17 cellular contexts compared by ENCODE assay signal in the genomic region with DNA sequence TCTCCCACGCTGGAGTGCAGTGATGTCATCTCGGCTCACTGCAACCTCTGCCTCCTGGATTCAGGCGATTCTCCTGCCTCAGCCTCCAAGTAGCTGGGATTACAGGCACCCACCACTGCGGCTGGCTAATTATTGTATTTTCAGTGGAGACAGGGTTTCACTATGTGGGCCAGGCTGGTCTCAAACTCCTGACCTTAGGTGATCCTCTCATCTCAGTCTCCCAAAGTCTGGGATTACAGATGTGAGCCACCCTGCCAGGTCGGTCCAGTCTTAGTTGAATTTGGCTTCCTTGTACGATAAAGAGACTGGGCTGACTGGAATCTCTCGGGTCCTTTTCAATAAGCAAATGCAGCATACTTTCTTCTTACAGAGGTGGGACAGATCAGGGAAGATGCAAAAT.
A peak's percentile ranks its signal among the peaks of the same experiment; 100 is the strongest.
DNase-seq lines count a peak whose midpoint lies in the region; ATAC-seq and TF ChIP-seq lines count a peak whose summit lies in the region.
"Had no signal": no experiment of that assay in that cellular context is flagged by ENCODE, and none has a peak within 500 bp of the region (broad histone marks: within the 10 kb centered on the region; RNA-seq: fewer than 3 reads in every experiment).

No MANE protein-coding gene starts in this region.

- 72% methylated on average over 7 of the region's 7 CpGs; no CpG with 5 or more reads in 1 of the 2 donors for WGBS in transverse colon (ENCODE audit: low coverage in 1 of 2), 2 donors

- H3K9me3 Mint-ChIP-seq in activated naive CD4-positive, alpha-beta T cell treated with anti-CD3 and anti-CD28 coated beads, Interleukin-2, amount 50 U/mL, for 72 hours = peaks cover 0 to 1% of the 10 kb centered on the region in 2 donors
- H3K9me3 Mint-ChIP-seq in activated naive CD4-positive, alpha-beta T cell treated with anti-CD3 and anti-CD28 coated beads, Interleukin-2, amount 10 ng/mL, durations not matched to agents 7 days and 5 days = no peaks in the 10 kb centered on the region
- no peaks in the 10 kb centered on the region for H3K9me3 Mint-ChIP-seq in activated CD4-positive, alpha-beta memory T cell treated with anti-CD3 and anti-CD28 coated beads, Interleukin-2, amount 10 ng/mL, durations not matched to agents 7 days and 5 days
- H3K9me3 Mint-ChIP-seq: activated naive CD4-positive, alpha-beta T cell treated with anti-CD3 and anti-CD28 coated beads, Interleukin-2, amount 50 U/mL, for 24 hours had no signal

- in situ Hi-C loops in transverse colon (cut with MboI; ENCODE audit: low pct_ligation_motif_present in 1 of 4, low pct_unique_long_range_greater_than_20kb in 1 of 4, low sequenced_read_pairs in 3 of 4) = no loop called here
- in situ Hi-C loops in ACHN (cut with HindIII; ENCODE audit: low pct_ligation_motif_present, low pct_unique_long_range_greater_than_20kb, low sequenced_read_pairs) = no loop called here

- H3K27ac Mint-ChIP-seq in activated naive CD4-positive, alpha-beta T cell treated with anti-CD3 and anti-CD28 coated beads, Interleukin-2, amount 50 U/mL, for 72 hours = peak overlapping the region; percentile 88 to 94
- H3K27ac Mint-ChIP-seq in activated naive CD4-positive, alpha-beta T cell treated with anti-CD3 and anti-CD28 coated beads, Interleukin-2, amount 10 ng/mL, durations not matched to agents 7 days and 5 days = no peak overlapping the region
- H3K27ac Mint-ChIP-seq in activated CD4-positive, alpha-beta memory T cell treated with anti-CD3 and anti-CD28 coated beads, Interleukin-2, amount 10 ng/mL, durations not matched to agents 7 days and 5 days = peak overlapping the region; percentile 1

- H3K27me3 Mint-ChIP-seq in activated naive CD4-positive, alpha-beta T cell treated with anti-CD3 and anti-CD28 coated beads, Interleukin-2, amount 10 ng/mL, durations not matched to agents 7 days and 5 days = no peaks in the 10 kb centered on the region
- no peaks in the 10 kb centered on the region for H3K27me3 Mint-ChIP-seq in activated CD4-positive, alpha-beta memory T cell treated with anti-CD3 and anti-CD28 coated beads, Interleukin-2, amount 10 ng/mL, durations not matched to agents 7 days and 5 days
- H3K27me3 Mint-ChIP-seq: activated naive CD4-positive, alpha-beta T cell treated with anti-CD3 and anti-CD28 coated beads, Interleukin-2, amount 50 U/mL, for 24 hours had no signal

- no peak for DNase-seq in activated naive CD4-positive, alpha-beta T cell treated with anti-CD3 and anti-CD28 coated beads, Interleukin-2, amount 50 U/mL, for 72 hours (ENCODE audit: low spot score in 2 of 2)
- no peak for DNase-seq in activated naive CD4-positive, alpha-beta T cell treated with anti-CD3 and anti-CD28 coated beads, Interleukin-2, amount 10 ng/mL, durations not matched to agents 7 days and 5 days
- DNase-seq in activated CD4-positive, alpha-beta memory T cell treated with anti-CD3 and anti-CD28 coated beads, Interleukin-2, amount 10 ng/mL, durations not matched to agents 7 days and 5 days = no peak
- DNase-seq in lower lobe of right lung (no peak), transverse colon (no peak), left lobe of liver (ENCODE audit: low spot score) (no peak), WERI-Rb-1 (no peak), ACHN (no peak)
- DNase-seq: activated CD8-positive, alpha-beta memory T cell treated with anti-CD3 and anti-CD28 coated beads for 24 hours; caudate nucleus; DND-41; heart right ventricle; NCI-H1436 treated with DMSO at 0.1 percent for 48 hours; NCI-H524; T-helper 9 cell; tibial artery had no signal

- peak overlapping the region; percentile 83 for H3K27ac ChIP-seq in lower lobe of right lung
- H3K27ac ChIP-seq in transverse colon = peak overlapping the region; percentile 32 to 71 (median 55)
- no peak overlapping the region for H3K27ac ChIP-seq in WERI-Rb-1
- H3K27ac ChIP-seq: tibial artery had no signal

- POLR2A ChIA-PET in activated CD4-positive, alpha-beta memory T cell treated with anti-CD3 and anti-CD28 coated beads, Interleukin-2, amount 10 ng/mL, durations not matched to agents 7 days and 5 days (lab: Charles Lee) = interaction anchor here (0.6 to 4.1 kb wide), 12 partner anchors 9 to 557 kb away, joined by 3 to 71 read pairs (median 6); partner anchors contain the start of gene KLF6

- peaks cover 2% of the 10 kb centered on the region in 2 donors for H3K36me3 Mint-ChIP-seq in activated naive CD4-positive, alpha-beta T cell treated with anti-CD3 and anti-CD28 coated beads, Interleukin-2, amount 50 U/mL, for 72 hours
- no peaks in the 10 kb centered on the region for H3K36me3 Mint-ChIP-seq in activated naive CD4-positive, alpha-beta T cell treated with anti-CD3 and anti-CD28 coated beads, Interleukin-2, amount 10 ng/mL, durations not matched to agents 7 days and 5 days
- no peaks in the 10 kb centered on the region for H3K36me3 Mint-ChIP-seq in activated CD4-positive, alpha-beta memory T cell treated with anti-CD3 and anti-CD28 coated beads, Interleukin-2, amount 10 ng/mL, durations not matched to agents 7 days and 5 days (ENCODE audit: low read depth)
- H3K36me3 Mint-ChIP-seq: activated naive CD4-positive, alpha-beta T cell treated with anti-CD3 and anti-CD28 coated beads, Interleukin-2, amount 50 U/mL, for 24 hours had no signal

- no peaks in the 10 kb centered on the region for H3K27me3 ChIP-seq in lower lobe of right lung (ENCODE audit: low read depth)
- H3K27me3 ChIP-seq in transverse colon = no peaks in the 10 kb centered on the region
- no peaks in the 10 kb centered on the region for H3K27me3 ChIP-seq in WERI-Rb-1 (ENCODE audit: insufficient read depth, low read depth, severe bottlenecking)
- H3K27me3 ChIP-seq: heart right ventricle, tibial artery had no signal

- TF ChIP-seq EP300 in transverse colon (IDR thresholded peaks at IDR 0.05; ENCODE audit: low read depth) = no peak

- H3K36me3 ChIP-seq in lower lobe of right lung (no peaks in the 10 kb centered on the region), transverse colon (no peaks in the 10 kb centered on the region), WERI-Rb-1 (no peaks in the 10 kb centered on the region)
- H3K36me3 ChIP-seq: heart right ventricle, tibial artery had no signal

- TF ChIP-seq CTCF in lower lobe of right lung (IDR thresholded peaks at IDR 0.05) (no peak), transverse colon (IDR thresholded peaks at IDR 0.05) (no peak), WERI-Rb-1 (IDR thresholded peaks at IDR 0.05; ENCODE audit: low read depth, low read length) (no peak)

- TF ChIP-seq POLR2A in transverse colon (IDR thresholded peaks at IDR 0.05) = no peak

- CTCF ChIA-PET in activated naive CD4-positive, alpha-beta T cell treated with anti-CD3 and anti-CD28 coated beads, Interleukin-2, amount 10 ng/mL, durations not matched to agents 7 days and 5 days (lab: Charles Lee) = interaction anchor here (0.6 to 1.3 kb wide), 4 partner anchors 11 to 105 kb away, joined by 3 to 4 read pairs (median 3); no protein-coding TSS in a partner anchor
- CTCF ChIA-PET in activated CD4-positive, alpha-beta memory T cell treated with anti-CD3 and anti-CD28 coated beads, Interleukin-2, amount 10 ng/mL, durations not matched to agents 7 days and 5 days (lab: Charles Lee) = interaction anchor here (1.0 kb wide), 1 partner anchor 9 kb away, joined by 4 read pairs; no protein-coding TSS in a partner anchor

- H3K4me1 ChIP-seq in lower lobe of right lung (peaks cover 43% of the 10 kb centered on the region), transverse colon (peaks cover 20 to 58% (median 34%) of the 10 kb centered on the region in 4 donors)

- H3K4me1 Mint-ChIP-seq in activated naive CD4-positive, alpha-beta T cell treated with anti-CD3 and anti-CD28 coated beads, Interleukin-2, amount 10 ng/mL, durations not matched to agents 7 days and 5 days = peaks cover 54% of the 10 kb centered on the region
- H3K4me1 Mint-ChIP-seq in activated CD4-positive, alpha-beta memory T cell treated with anti-CD3 and anti-CD28 coated beads, Interleukin-2, amount 10 ng/mL, durations not matched to agents 7 days and 5 days = peaks cover 55% of the 10 kb centered on the region

- no peak for ATAC-seq in activated naive CD4-positive, alpha-beta T cell treated with anti-CD3 and anti-CD28 coated beads, Interleukin-2, amount 50 U/mL, for 72 hours
- no peak for ATAC-seq in lower lobe of right lung
- ATAC-seq in left lobe of liver = no peak

- H3K4me3 ChIP-seq in lower lobe of right lung = no peak overlapping the region
- H3K4me3 ChIP-seq in transverse colon = no peak overlapping the region
- H3K4me3 ChIP-seq in WERI-Rb-1 (ENCODE audit: low read depth, low read length) = no peak overlapping the region
- H3K4me3 ChIP-seq: tibial artery had no signal

- H3K9me3 ChIP-seq in lower lobe of right lung (no peaks in the 10 kb centered on the region), transverse colon (no peaks in the 10 kb centered on the region), WERI-Rb-1 (ENCODE audit: severe bottlenecking) (no peaks in the 10 kb centered on the region)
- H3K9me3 ChIP-seq: heart right ventricle, tibial artery had no signal

- intact Hi-C loops in lower lobe of right lung (cut with DNase I) (no loop called here), transverse colon (cut with DNase I; ENCODE audit: low total_unique reads) (no loop called here)

- H3K4me3 Mint-ChIP-seq in activated naive CD4-positive, alpha-beta T cell treated with anti-CD3 and anti-CD28 coated beads, Interleukin-2, amount 10 ng/mL, durations not matched to agents 7 days and 5 days = no peak overlapping the region
- no peak overlapping the region for H3K4me3 Mint-ChIP-seq in activated CD4-positive, alpha-beta memory T cell treated with anti-CD3 and anti-CD28 coated beads, Interleukin-2, amount 10 ng/mL, durations not matched to agents 7 days and 5 days
